In genomic region chr6:134352786-134353480, GRCh38 we compare ENCODE assay signal across 11 cellular contexts. TPM values are rescaled to one million over a fixed set of nuclear protein-coding genes. Genes with fewer than 3 reads are reported as not detected.
DNase-seq lines count a peak whose midpoint lies in the region; ATAC-seq and TF ChIP-seq lines count a peak whose summit lies in the region.
"Had no signal": no experiment of that assay in that cellular context is flagged by ENCODE, and none has a peak within 500 bp of the region (broad histone marks: within the 10 kb centered on the region; RNA-seq: fewer than 3 reads in every experiment).

No MANE protein-coding gene starts in this region.

- H3K4me1 ChIP-seq in mammary epithelial cell (ENCODE audit: insufficient read depth, low read length) (peaks cover 11% of the 10 kb centered on the region), breast epithelium (no peaks in the 10 kb centered on the region), left ventricle myocardium inferior (peaks cover under 1% of the 10 kb centered on the region)

- peaks cover 29% of the 10 kb centered on the region for H3K4me1 Mint-ChIP-seq in T-helper 1 cell treated with Interleukin-12 subunit alpha and Interleukin-12 subunit beta and Interleukin-4 antibody, amounts not matched to agents 30 μg/mL and 1 μg/mL, for 36 hours (ENCODE audit: low read depth)

- no peaks in the 10 kb centered on the region for H3K79me2 ChIP-seq in mammary epithelial cell (ENCODE audit: insufficient read depth, low read length)

- H4K20me1 ChIP-seq in mammary epithelial cell (ENCODE audit: insufficient read depth, low read length): no peaks in the 10 kb centered on the region

- WGBS in mammary epithelial cell (ENCODE audit: low coverage, missing lambda C conversion rate): 68% methylated on average over 4 of the region's 4 CpGs

- peak; percentile 93 for ATAC-seq in stimulated activated naive CD8-positive, alpha-beta T cell treated with anti-CD3 and anti-CD28 coated beads, Interleukin-15, Interleukin-2, amounts not matched to agents 100 U/mL and 50 U/mL, for 24 hours
- ATAC-seq: CD8-positive, alpha-beta T cell; HCT116 had no signal

- no peak overlapping the region for H2AFZ ChIP-seq in mammary epithelial cell (ENCODE audit: low read depth, low read length)

- in situ Hi-C loops in mammary epithelial cell (cut with MboI; ENCODE audit: low sequenced_read_pairs in 2 of 2): no loop called here

- H3K27ac ChIP-seq in mammary epithelial cell (ENCODE audit: insufficient read depth, low read depth, low read length) (no peak overlapping the region), breast epithelium (no peak overlapping the region), left ventricle myocardium inferior (replicated peaks) (no peak overlapping the region)

- H3K9me3 Mint-ChIP-seq in T-helper 1 cell treated with Interleukin-12 subunit alpha and Interleukin-12 subunit beta and Interleukin-4 antibody, amounts not matched to agents 30 μg/mL and 1 μg/mL, for 36 hours: peaks cover 4% of the 10 kb centered on the region

- H3K9me3 ChIP-seq in mammary epithelial cell (replicated peaks; ENCODE audit: insufficient read depth, low read length) (peaks cover 5% of the 10 kb centered on the region), breast epithelium (no peaks in the 10 kb centered on the region), left ventricle myocardium inferior (replicated peaks) (no peaks in the 10 kb centered on the region)

- peaks cover 8% of the 10 kb centered on the region for H3K36me3 Mint-ChIP-seq in T-helper 1 cell treated with Interleukin-12 subunit alpha and Interleukin-12 subunit beta and Interleukin-4 antibody, amounts not matched to agents 30 μg/mL and 1 μg/mL, for 36 hours (ENCODE audit: low read depth)
- H3K36me3 Mint-ChIP-seq: CD8-positive, alpha-beta T cell had no signal

- peak overlapping the region; percentile 63 for H3K4me3 Mint-ChIP-seq in T-helper 1 cell treated with Interleukin-12 subunit alpha and Interleukin-12 subunit beta and Interleukin-4 antibody, amounts not matched to agents 30 μg/mL and 1 μg/mL, for 36 hours

- H3K27me3 ChIP-seq in mammary epithelial cell (ENCODE audit: insufficient read depth, low read length) (no peaks in the 10 kb centered on the region), breast epithelium (no peaks in the 10 kb centered on the region), left ventricle myocardium inferior (ENCODE audit: low read depth) (no peaks in the 10 kb centered on the region)

- H3K36me3 ChIP-seq in mammary epithelial cell (ENCODE audit: insufficient read depth, low read length) (no peaks in the 10 kb centered on the region), breast epithelium (no peaks in the 10 kb centered on the region), left ventricle myocardium inferior (no peaks in the 10 kb centered on the region)

- no peak overlapping the region for H3K9ac ChIP-seq in mammary epithelial cell (ENCODE audit: insufficient read depth, low read length)

- intact Hi-C loops in mammary epithelial cell (cut with micrococcal nuclease): no loop called here
- intact Hi-C loops in breast epithelium (cut with DNase I; ENCODE audit: low total_unique reads): no loop called here
- intact Hi-C loops in left ventricle myocardium inferior (cut with micrococcal nuclease): no loop called here

- TF ChIP-seq POLR2A in breast epithelium (IDR thresholded peaks at IDR 0.05): no peak

- peak; percentile 44 for DNase-seq in mammary epithelial cell
- DNase-seq in breast epithelium (ENCODE audit: low spot score in 2 of 2): no peak
- DNase-seq in fibroblast of pulmonary artery (ENCODE audit: low read depth): peak; percentile 87
- DNase-seq in stimulated activated naive CD8-positive, alpha-beta T cell treated with anti-CD3 and anti-CD28 coated beads, Interleukin-15, Interleukin-2, amounts not matched to agents 100 U/mL and 50 U/mL, for 24 hours: peak; percentile 29
- no peak for DNase-seq in NCI-H1930 (lab: John Stamatoyannopoulos, UW)
- no peak for DNase-seq in SKM-1 (lab: John Stamatoyannopoulos, UW; ENCODE audit: unreplicated experiment)
- DNase-seq in left ventricle myocardium inferior: no peak
- DNase-seq: NCI-H524 treated with DMSO at 0.1 percent for 48 hours had no signal

- H3K27ac Mint-ChIP-seq in T-helper 1 cell treated with Interleukin-12 subunit alpha and Interleukin-12 subunit beta and Interleukin-4 antibody, amounts not matched to agents 30 μg/mL and 1 μg/mL, for 36 hours: peak overlapping the region; percentile 98

- BruUV-seq in mammary epithelial cell (replicated peaks; lab: Mats Ljungman, UMichigan): no TSS peak

- H3K4me3 ChIP-seq in mammary epithelial cell (replicated peaks in 1 of 3; ENCODE audit: insufficient read depth in 1 of 3, low read depth in 2 of 3, low read length in 3 of 3) (no peak overlapping the region), breast epithelium (no peak overlapping the region), fibroblast of pulmonary artery (replicated peaks; ENCODE audit: low read depth, low read length) (no peak overlapping the region), left ventricle myocardium inferior (no peak overlapping the region)

- CTCF ChIA-PET in mammary epithelial cell (lab: Charles Lee; ENCODE audit: low non-redundant PET): no interaction called here

- H3K4me2 ChIP-seq in mammary epithelial cell (ENCODE audit: insufficient read depth, low read depth, low read length): no peak overlapping the region

- dilution Hi-C loops in mammary epithelial cell (cut with HindIII; ENCODE audit: low sequenced_read_pairs): no loop called here

- H3K27me3 Mint-ChIP-seq in T-helper 1 cell treated with Interleukin-12 subunit alpha and Interleukin-12 subunit beta and Interleukin-4 antibody, amounts not matched to agents 30 μg/mL and 1 μg/mL, for 36 hours (ENCODE audit: low read depth): no peaks in the 10 kb centered on the region

- TF ChIP-seq CTCF in mammary epithelial cell (conservative IDR thresholded peaks at IDR 0.05 in 1 of 2, IDR thresholded peaks at IDR 0.05 in 1 of 2; ENCODE audit: extremely low read depth in 1 of 2, insufficient read depth in 1 of 2, low read depth in 1 of 2, low read length in 2 of 2) (no peak), breast epithelium (IDR thresholded peaks at IDR 0.05) (no peak), fibroblast of pulmonary artery (IDR thresholded peaks at IDR 0.05; ENCODE audit: low read length, missing control alignments) (no peak), left ventricle myocardium inferior (IDR thresholded peaks at IDR 0.05; ENCODE audit: borderline replicate concordance) (no peak)

RNA-seq across cellular contexts. Expression of gene SGK1, which starts 35.0 kb away (rescaled TPM):
- total RNA-seq in mammary epithelial cell: 100 to 1,000 TPM in 1 of 2 donors, 10 to 100 TPM in 1; 84.5 to 755 TPM
- 130 TPM for polyA plus RNA-seq in mammary epithelial cell
- 255 TPM for polyA minus RNA-seq in mammary epithelial cell
- 100 to 1,000 TPM; 104 to 459 (median 193) TPM for total RNA-seq in breast epithelium
- 25.8 TPM for total RNA-seq in left ventricle myocardium inferior

Comparison
In these comparisons a context has a peak if more than half of its experiments do, and no peak if none do; other contexts are left out.
1. DNase-seq: peak in mammary epithelial cell (single experiment), fibroblast of pulmonary artery (single experiment) and stimulated activated naive CD8-positive, alpha-beta T cell treated with anti-CD3 and anti-CD28 coated beads, Interleukin-15, Interleukin-2, amounts not matched to agents 100 U/mL and 50 U/mL, for 24 hours (single experiment); none in breast epithelium (0 of 2), NCI-H1930 (0 of 2), SKM-1 (single experiment) and left ventricle myocardium inferior (single experiment).